8 cellular contexts compared by ENCODE assay signal in genomic region chr5:180811012-180811622, GRCh38. TPM values are rescaled to one million over a fixed set of nuclear protein-coding genes. Genes with fewer than 3 reads are reported as not detected.
DNase-seq lines count a peak whose midpoint lies in the region; ATAC-seq, FAIRE-seq and TF ChIP-seq lines count a peak whose summit lies in the region.

No MANE protein-coding gene starts in this region.

- peak overlapping the region; percentile 100 for H3K27ac Mint-ChIP-seq in activated naive CD4-positive, alpha-beta T cell treated with anti-CD3 and anti-CD28 coated beads, Interleukin-2, amount 10 ng/mL, durations not matched to agents 7 days and 5 days

- no peak for DNase-seq in activated naive CD4-positive, alpha-beta T cell treated with anti-CD3 and anti-CD28 coated beads, Interleukin-2, amount 10 ng/mL, durations not matched to agents 7 days and 5 days
- DNase-seq in activated naive CD4-positive, alpha-beta T cell treated with Interleukin-2 at 50 U/mL for 16 hours: no peak
- no peak for DNase-seq in adipocyte (ENCODE audit: low read depth)
- DNase-seq in HepG2 (ENCODE audit: low spot score): no peak
- no peak for DNase-seq in transverse colon
- DNase-seq in UCSD-AML1 (lab: John Stamatoyannopoulos, UW; ENCODE audit: unreplicated experiment): no peak
- DNase-seq in posterior vena cava (ENCODE audit: low spot score): no peak

- H3K9ac ChIP-seq in adipocyte (ENCODE audit: low read length) (peak overlapping the region; percentile 94), HepG2 (ENCODE audit: insufficient read depth, low read depth, low read length) (peak overlapping the region; percentile 89)

- peaks cover 14% of the 10 kb centered on the region for H4K20me1 ChIP-seq in HepG2 (ENCODE audit: insufficient read depth, low read length)

- intact Hi-C loops in HepG2 (cut with micrococcal nuclease; ENCODE audit: unreplicated experiment): loop anchor here (5.0 kb wide), 1 partner anchor 51 kb away; the partner anchor contains the start of gene ZFP62
- intact Hi-C loops in transverse colon (cut with DNase I; ENCODE audit: low total_unique reads): no loop called here
- intact Hi-C loops in posterior vena cava (cut with DNase I): no loop called here

- FAIRE-seq in HepG2 (lab: Jason Lieb, UNC): no peak

- H3K27me3 ChIP-seq in adipocyte (replicated peaks; ENCODE audit: control insufficient read depth, insufficient read depth, low read length) (no peaks in the 10 kb centered on the region), HepG2 (ENCODE audit: control insufficient read depth in 1 of 2, insufficient read depth in 2 of 2, low read length in 2 of 2) (no peaks in the 10 kb centered on the region; a peak in 1 of 5 replicates), transverse colon (no peaks in the 10 kb centered on the region)

- peak overlapping the region; percentile 89 for H3K4me2 ChIP-seq in HepG2 (ENCODE audit: low read depth, low read length)

- POLR2A ChIA-PET in HepG2 (lab: Yijun Ruan, JAX): interaction anchor here (0.5 to 3.3 kb wide), 12 partner anchors 7 to 462 kb away, joined by 3 to 22 read pairs (median 4); partner anchors contain the start of genes MGAT1 and ZFP62

- in situ Hi-C loops in HepG2 (cut with HindIII; ENCODE audit: extremely low pct_ligation_motif_present, low pct_unique_long_range_greater_than_20kb): no loop called here
- in situ Hi-C loops in transverse colon (cut with MboI; ENCODE audit: low pct_ligation_motif_present in 1 of 4, low pct_unique_long_range_greater_than_20kb in 1 of 4, low sequenced_read_pairs in 3 of 4): no loop called here

- H3K4me3 ChIP-seq in adipocyte (ENCODE audit: low read length): peak overlapping the region; percentile 92
- H3K4me3 ChIP-seq in HepG2 (replicated peaks in 1 of 3; ENCODE audit: insufficient read depth in 1 of 3, low read depth in 2 of 3, low read length in 3 of 3): peak overlapping the region; percentile 57 to 79 (median 72)
- peak overlapping the region; percentile 37 to 72 (median 65) for H3K4me3 ChIP-seq in transverse colon

- no TSS peak for BruUV-seq in HepG2 (replicated peaks; lab: Mats Ljungman, UMichigan)

- no peak for TF ChIP-seq CTCF in HepG2 (CRISPR knock-in tag; IDR thresholded peaks at IDR 0.05)
- no peak for TF ChIP-seq CTCF in transverse colon (IDR thresholded peaks at IDR 0.05)

- no peak for TF ChIP-seq RAD21 in HepG2 (CRISPR knock-in tag; IDR thresholded peaks at IDR 0.05)

- H3K79me2 ChIP-seq in HepG2 (ENCODE audit: insufficient read depth, low read length): peaks cover 33% of the 10 kb centered on the region

- TF ChIP-seq POLR2A in HepG2 (IDR thresholded peaks at IDR 0.05; ENCODE audit: insufficient read depth in 1 of 2, low read depth in 2 of 2, low read length in 2 of 2): no peak
- no peak for TF ChIP-seq POLR2A in transverse colon (IDR thresholded peaks at IDR 0.05)

- H3K27ac ChIP-seq in HepG2 (ENCODE audit: extremely low read length, insufficient read depth, low read length) (peak overlapping the region; percentile 100), transverse colon (peak overlapping the region; percentile 99 to 100 (median 99))

- no peak for ATAC-seq in HepG2
- ATAC-seq in GM21825 (IDR thresholded peaks at IDR 0.05; ENCODE audit: unreplicated experiment): no peak

- peaks cover 65% of the 10 kb centered on the region for H3K4me1 Mint-ChIP-seq in activated naive CD4-positive, alpha-beta T cell treated with anti-CD3 and anti-CD28 coated beads, Interleukin-2, amount 10 ng/mL, durations not matched to agents 7 days and 5 days

- no peaks in the 10 kb centered on the region for H3K9me3 Mint-ChIP-seq in activated naive CD4-positive, alpha-beta T cell treated with anti-CD3 and anti-CD28 coated beads, Interleukin-2, amount 10 ng/mL, durations not matched to agents 7 days and 5 days

- 12% methylated on average over 14 of the region's 22 CpGs for WGBS in HepG2 (ENCODE audit: low lambda C conversion rate)
- 9 to 50% methylated on average over 2 to 22 of the region's 22 CpGs for WGBS in transverse colon (ENCODE audit: low coverage in 1 of 2), 2 donors

- H3K4me1 ChIP-seq in adipocyte (ENCODE audit: control insufficient read depth, insufficient read depth, low read length) (peaks cover 51% of the 10 kb centered on the region), HepG2 (ENCODE audit: insufficient read depth, low read length) (peaks cover 48% of the 10 kb centered on the region), transverse colon (peaks cover 39 to 51% (median 44%) of the 10 kb centered on the region in 4 donors)

- peak overlapping the region; percentile 77 for H3K4me3 Mint-ChIP-seq in activated naive CD4-positive, alpha-beta T cell treated with anti-CD3 and anti-CD28 coated beads, Interleukin-2, amount 10 ng/mL, durations not matched to agents 7 days and 5 days

- TF ChIP-seq EP300 in HepG2 (IDR thresholded peaks at IDR 0.05; ENCODE audit: low read depth in 2 of 2, low read length in 2 of 2): no peak
- no peak for TF ChIP-seq EP300 in HepG2 (CRISPR knock-in tag; IDR thresholded peaks at IDR 0.05; ENCODE audit: borderline replicate concordance)
- TF ChIP-seq EP300 in transverse colon (IDR thresholded peaks at IDR 0.05; ENCODE audit: low read depth): no peak

- no peaks in the 10 kb centered on the region for H3K9me3 ChIP-seq in adipocyte (ENCODE audit: control insufficient read depth, low read length)
- no peaks in the 10 kb centered on the region for H3K9me3 ChIP-seq in HepG2 (ENCODE audit: low read length)
- H3K9me3 ChIP-seq in transverse colon: no peaks in the 10 kb centered on the region

- H2AFZ ChIP-seq in HepG2 (ENCODE audit: low read length): no peak overlapping the region

- CTCF ChIA-PET in activated naive CD4-positive, alpha-beta T cell treated with anti-CD3 and anti-CD28 coated beads, Interleukin-2, amount 10 ng/mL, durations not matched to agents 7 days and 5 days (lab: Charles Lee): interaction anchor here (2.0 kb wide), 1 partner anchor 19 kb away, joined by 6 read pairs; no protein-coding TSS in a partner anchor
- CTCF ChIA-PET in HepG2 (lab: Yijun Ruan, JAX; ENCODE audit: low intra/inter-chr PET ratio, low total read pairs): no interaction called here

- H3K36me3 ChIP-seq in adipocyte (ENCODE audit: control insufficient read depth, insufficient read depth, low read length, severe bottlenecking): no peaks in the 10 kb centered on the region
- peaks cover 0 to 3% of the 10 kb centered on the region in 2 experiments; a peak in 1 of 5 replicates for H3K36me3 ChIP-seq in HepG2 (replicated peaks in 1 of 2; ENCODE audit: control insufficient read depth in 1 of 2, insufficient read depth in 2 of 2, low read length in 2 of 2)
- H3K36me3 ChIP-seq in transverse colon: no peaks in the 10 kb centered on the region

- H3K27me3 Mint-ChIP-seq in activated naive CD4-positive, alpha-beta T cell treated with anti-CD3 and anti-CD28 coated beads, Interleukin-2, amount 10 ng/mL, durations not matched to agents 7 days and 5 days: peaks cover 4% of the 10 kb centered on the region

- peaks cover 25% of the 10 kb centered on the region for H3K36me3 Mint-ChIP-seq in activated naive CD4-positive, alpha-beta T cell treated with anti-CD3 and anti-CD28 coated beads, Interleukin-2, amount 10 ng/mL, durations not matched to agents 7 days and 5 days

RNA-seq across cellular contexts. Expression of gene MGAT1, which starts 8.5 kb away (rescaled TPM):
- total RNA-seq in HepG2 (2016; rRNA removed; fragmentation: Illumina TruSeq; extraction: Trizol): 26.7 and 50.1 TPM in 2 replicates
- 15.0 and 17.0 TPM in 2 replicates for total RNA-seq in HepG2 (2016; cell fraction: cytosol; rRNA removed; fragmentation: Illumina TruSeq; extraction: Trizol; ENCODE audit: low read depth)
- total RNA-seq in HepG2 (2016; cell fraction: insoluble cytoplasmic fraction; rRNA removed; fragmentation: Illumina TruSeq; extraction: Trizol): 27.7 and 47.8 TPM in 2 replicates
- total RNA-seq in HepG2 (2016; cell fraction: membrane; rRNA removed; fragmentation: Illumina TruSeq; extraction: Trizol): 38.7 and 40.9 TPM in 2 replicates
- 41.7 and 45.5 TPM in 2 replicates for total RNA-seq in HepG2 (2016; cell fraction: nucleus; rRNA removed; fragmentation: Illumina TruSeq; extraction: Trizol)
- polyA plus RNA-seq in HepG2 (2011; rRNA removed): 55.3 and 72.5 TPM in 2 replicates
- polyA plus RNA-seq in HepG2 (2011; cell fraction: cytosol; rRNA removed): 68.1 and 77.1 TPM in 2 replicates
- polyA plus RNA-seq in HepG2 (2011; cell fraction: nucleus; rRNA removed): 95.1 and 98.8 TPM in 2 replicates
- 54.8 and 70.3 TPM in 2 replicates for polyA plus RNA-seq in HepG2 (2012)
- polyA plus RNA-seq in HepG2 (2016; cell fraction: cytosol; fragmentation: Illumina TruSeq; extraction: Trizol; ENCODE audit: low read depth): 24.2 and 28.9 TPM in 2 replicates
- 31.3 and 35.5 TPM in 2 replicates for polyA plus RNA-seq in HepG2 (2016; cell fraction: insoluble cytoplasmic fraction; fragmentation: Illumina TruSeq; extraction: Trizol; ENCODE audit: low read depth)
- 36.5 and 42.6 TPM in 2 replicates for polyA plus RNA-seq in HepG2 (2016; cell fraction: membrane; fragmentation: Illumina TruSeq; extraction: Trizol; ENCODE audit: low read depth)
- polyA plus RNA-seq in HepG2 (2016; cell fraction: nucleus; fragmentation: Illumina TruSeq; extraction: Trizol; ENCODE audit: insufficient read depth, low read depth): 88.1 and 90.9 TPM in 2 replicates
- 47.5 and 138 TPM in 2 replicates for polyA minus RNA-seq in HepG2 (2011; rRNA and poly(A)+ RNA removed; ENCODE audit: low replicate concordance)
- 68.3 and 69.5 TPM in 2 replicates for polyA minus RNA-seq in HepG2 (2011; cell fraction: cytosol; rRNA and poly(A)+ RNA removed)
- polyA minus RNA-seq in HepG2 (2011; cell fraction: nucleus; rRNA and poly(A)+ RNA removed): 44.8 and 54.2 TPM in 2 replicates
- 100 to 1,000 TPM in 3 of 4 donors, 10 to 100 TPM in 1; 98.5 to 131 (median 114) TPM for total RNA-seq in transverse colon
- total RNA-seq in posterior vena cava: 100 to 1,000 TPM; 150 to 160 TPM

RNA-seq across cellular contexts. Expression of gene ZFP62, which starts 50.0 kb away (rescaled TPM):
- total RNA-seq in HepG2 (2016; rRNA removed; fragmentation: Illumina TruSeq; extraction: Trizol) (18.9 and 19.4 TPM in 2 replicates), transverse colon (10 to 100 TPM in 3 of 4 donors, 1 to 10 TPM in 1; 4.1 to 35.7 (median 26.9) TPM), posterior vena cava (10 to 100 TPM; 21.2 to 22.2 TPM)
- total RNA-seq in HepG2 (2016; cell fraction: cytosol; rRNA removed; fragmentation: Illumina TruSeq; extraction: Trizol; ENCODE audit: low read depth): 5.7 and 6.2 TPM in 2 replicates
- 20.1 and 22.7 TPM in 2 replicates for total RNA-seq in HepG2 (2016; cell fraction: insoluble cytoplasmic fraction; rRNA removed; fragmentation: Illumina TruSeq; extraction: Trizol)
- 10.4 and 12.0 TPM in 2 replicates for total RNA-seq in HepG2 (2016; cell fraction: membrane; rRNA removed; fragmentation: Illumina TruSeq; extraction: Trizol)
- 19.0 and 23.1 TPM in 2 replicates for total RNA-seq in HepG2 (2016; cell fraction: nucleus; rRNA removed; fragmentation: Illumina TruSeq; extraction: Trizol)
- polyA plus RNA-seq in HepG2 (2011; rRNA removed): 8.2 and 8.4 TPM in 2 replicates
- 2.3 and 4.2 TPM in 2 replicates for polyA plus RNA-seq in HepG2 (2011; cell fraction: cytosol; rRNA removed)
- polyA plus RNA-seq in HepG2 (2011; cell fraction: nucleus; rRNA removed): 10.7 and 13.1 TPM in 2 replicates
- polyA plus RNA-seq in HepG2 (2012): 12.0 and 13.8 TPM in 2 replicates
- 4.5 and 6.5 TPM in 2 replicates for polyA plus RNA-seq in HepG2 (2016; cell fraction: cytosol; fragmentation: Illumina TruSeq; extraction: Trizol; ENCODE audit: low read depth)
- 12.0 and 13.7 TPM in 2 replicates for polyA plus RNA-seq in HepG2 (2016; cell fraction: insoluble cytoplasmic fraction; fragmentation: Illumina TruSeq; extraction: Trizol; ENCODE audit: low read depth)
- polyA plus RNA-seq in HepG2 (2016; cell fraction: membrane; fragmentation: Illumina TruSeq; extraction: Trizol; ENCODE audit: low read depth): 7.0 and 7.5 TPM in 2 replicates
- polyA plus RNA-seq in HepG2 (2016; cell fraction: nucleus; fragmentation: Illumina TruSeq; extraction: Trizol; ENCODE audit: insufficient read depth, low read depth): 22.7 and 27.8 TPM in 2 replicates
- 0.80 and 9.4 TPM in 2 replicates for polyA minus RNA-seq in HepG2 (2011; rRNA and poly(A)+ RNA removed; ENCODE audit: low replicate concordance)
- 7.9 and 8.4 TPM in 2 replicates for polyA minus RNA-seq in HepG2 (2011; cell fraction: cytosol; rRNA and poly(A)+ RNA removed)
- 19.1 and 29.2 TPM in 2 replicates for polyA minus RNA-seq in HepG2 (2011; cell fraction: nucleus; rRNA and poly(A)+ RNA removed)
